Comparison of ENCODE assay signal across 8 cellular contexts in the genomic region with DNA sequence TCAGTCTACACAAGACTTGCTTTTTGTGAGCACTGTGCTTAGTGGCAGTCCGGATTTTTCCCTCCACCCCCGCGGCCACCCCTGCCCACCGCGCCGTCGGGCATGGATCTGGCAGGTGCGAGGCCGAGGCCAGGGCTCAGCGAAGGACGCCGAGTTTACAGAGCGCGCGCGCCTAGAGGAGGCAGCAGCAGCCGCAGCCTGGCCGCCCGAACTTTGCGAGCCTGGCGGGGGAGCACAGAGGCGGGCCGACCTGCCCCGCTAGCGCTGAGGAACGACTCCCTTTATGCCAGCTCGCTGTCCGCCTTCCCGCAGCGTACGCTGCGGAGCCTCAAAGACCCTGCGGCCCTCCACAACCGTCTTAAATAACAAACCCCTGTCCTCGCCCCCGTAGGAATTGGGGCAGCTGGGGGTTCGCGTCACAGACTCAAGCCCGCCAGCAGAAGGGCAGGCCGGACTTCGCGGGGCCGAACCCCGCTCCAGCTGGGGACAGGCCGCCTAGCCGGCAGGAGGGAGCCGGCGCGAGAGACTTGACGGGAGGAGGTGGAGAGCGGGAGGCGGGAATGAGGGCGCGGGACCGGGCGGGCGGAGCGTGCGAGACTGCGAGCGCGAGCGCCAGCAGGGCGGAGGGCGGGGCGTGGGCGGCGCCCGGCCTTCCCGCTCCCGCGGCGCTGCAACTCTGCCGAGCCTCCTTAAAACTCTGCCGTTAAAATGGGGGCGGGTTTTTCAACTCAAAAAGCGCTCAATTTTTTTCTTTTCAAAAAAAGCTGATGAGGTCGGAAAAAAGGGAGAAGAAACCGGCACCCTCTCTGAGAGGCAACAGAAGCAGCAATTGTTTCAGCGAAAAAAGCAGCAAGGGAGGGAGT. TPM values are rescaled to one million over a fixed set of nuclear protein-coding genes. Genes with fewer than 3 reads are reported as not detected.
DNase-seq lines count a peak whose midpoint lies in the region; ATAC-seq and TF ChIP-seq lines count a peak whose summit lies in the region.

No MANE protein-coding gene starts in this region.

- H3K9me3 Mint-ChIP-seq in activated B cell treated with CpG ODN at 0.5 μM for 24 hours: no peaks in the 10 kb centered on the region

- H3K4me3 Mint-ChIP-seq in activated B cell treated with CpG ODN at 0.5 μM for 24 hours: peak overlapping the region; percentile 98

- H3K4me3 ChIP-seq in ACC112 (ENCODE audit: low read depth, low read length) (peak overlapping the region; percentile 88), cardiac fibroblast (replicated peaks in 1 of 2; ENCODE audit: low read depth in 2 of 2, low read length in 2 of 2) (peak overlapping the region; percentile 91 to 96)

- peaks cover 10% of the 10 kb centered on the region for H3K36me3 Mint-ChIP-seq in activated B cell treated with CpG ODN at 0.5 μM for 24 hours (ENCODE audit: low read depth)

- H3K27me3 ChIP-seq in ACC112 (ENCODE audit: insufficient read depth, low read length): no peaks in the 10 kb centered on the region

- H3K27ac ChIP-seq in ACC112 (ENCODE audit: low read depth, low read length): peak overlapping the region; percentile 92

- TF ChIP-seq CTCF in activated B cell treated with CpG ODN at 0.5 μM for 24 hours (IDR thresholded peaks at IDR 0.05): no peak
- TF ChIP-seq CTCF in cardiac fibroblast (IDR thresholded peaks at IDR 0.05; ENCODE audit: low read depth, low read length): peak; percentile 29

- H2AFZ ChIP-seq in ACC112 (ENCODE audit: low read length, unreplicated experiment): peak overlapping the region; percentile 100

- H3K36me3 ChIP-seq in ACC112 (ENCODE audit: insufficient read depth, low read length): no peaks in the 10 kb centered on the region

- POLR2A ChIA-PET in activated B cell treated with CpG ODN at 0.5 μM for 24 hours (lab: Charles Lee): interaction anchor here (1.4 to 3.8 kb wide), 5 partner anchors 8 to 910 kb away, joined by 3 to 48 read pairs (median 10); a partner anchor contains a TSS

- DNase-seq in NCI-H2196 (lab: John Stamatoyannopoulos, UW; ENCODE audit: unreplicated experiment) (peak; percentile 94), activated B cell treated with CpG ODN at 0.5 μM for 24 hours (peak; percentile 80), cardiac fibroblast (ENCODE audit: low read depth in 2 of 2) (peak; percentile 93 to 95), islet precursor cell (peak; percentile 90)
- peak; percentile 62 to 75 for DNase-seq in stimulated activated CD4-positive, alpha-beta T cell treated with anti-CD3 and anti-CD28 coated beads, Interleukin-12 subunit alpha, Interleukin-12 subunit beta, amount 100 ng/mL, for 24 hours (ENCODE audit: low read depth in 2 of 2)

- CTCF ChIA-PET in activated B cell treated with CpG ODN at 0.5 μM for 24 hours (lab: Charles Lee): interaction anchor here (0.9 to 3.6 kb wide), 5 partner anchors 8 to 39 kb away, joined by 3 to 15 read pairs (median 5); a partner anchor contains a TSS

- peaks cover 10% of the 10 kb centered on the region for H3K4me1 ChIP-seq in ACC112 (ENCODE audit: control insufficient read depth, insufficient read depth, low read length, unreplicated experiment)

- peak; percentile 65 for ATAC-seq in GM18867 (IDR thresholded peaks at IDR 0.05; ENCODE audit: unreplicated experiment)
- ATAC-seq in HG03108 (IDR thresholded peaks at IDR 0.05; ENCODE audit: unreplicated experiment): peak; percentile 53
- peak; percentile 80 for ATAC-seq in activated B cell treated with CpG ODN at 0.5 μM for 24 hours (ENCODE audit: low read depth)

- H3K27me3 Mint-ChIP-seq in activated B cell treated with CpG ODN at 0.5 μM for 24 hours: no peaks in the 10 kb centered on the region

- peaks cover 44% of the 10 kb centered on the region for H3K79me2 ChIP-seq in ACC112 (ENCODE audit: control insufficient read depth, insufficient read depth, low read length, unreplicated experiment)

- intact Hi-C loops in activated B cell treated with CpG ODN at 0.5 μM for 24 hours (cut with micrococcal nuclease): loop anchor here (1.0 to 10.0 kb wide), 6 partner anchors 8 to 1087 kb away; a partner anchor contains a TSS

- peak overlapping the region; percentile 87 for H3K27ac Mint-ChIP-seq in activated B cell treated with CpG ODN at 0.5 μM for 24 hours

- H3K4me1 Mint-ChIP-seq in activated B cell treated with CpG ODN at 0.5 μM for 24 hours: peaks cover 18% of the 10 kb centered on the region

RNA-seq across cellular contexts. Expression of a gene that starts 1.8 kb away (rescaled TPM):
- 2.8 and 3.3 TPM in 2 replicates for total RNA-seq in activated B cell treated with CpG ODN at 0.5 μM for 24 hours

RNA-seq across cellular contexts. Expression of a gene that starts 8.2 kb away (rescaled TPM):
- total RNA-seq in activated B cell treated with CpG ODN at 0.5 μM for 24 hours: 57.2 and 61.7 TPM in 2 replicates

Comparison
In these comparisons a context has a peak if more than half of its experiments do, and no peak if none do; other contexts are left out.
1. Peak in every context shown above with its lines: DNase-seq, ATAC-seq, H3K4me3 ChIP-seq and H3K27ac ChIP-seq.